ENCODE assay signal across 12 cellular contexts in the genomic region with DNA sequence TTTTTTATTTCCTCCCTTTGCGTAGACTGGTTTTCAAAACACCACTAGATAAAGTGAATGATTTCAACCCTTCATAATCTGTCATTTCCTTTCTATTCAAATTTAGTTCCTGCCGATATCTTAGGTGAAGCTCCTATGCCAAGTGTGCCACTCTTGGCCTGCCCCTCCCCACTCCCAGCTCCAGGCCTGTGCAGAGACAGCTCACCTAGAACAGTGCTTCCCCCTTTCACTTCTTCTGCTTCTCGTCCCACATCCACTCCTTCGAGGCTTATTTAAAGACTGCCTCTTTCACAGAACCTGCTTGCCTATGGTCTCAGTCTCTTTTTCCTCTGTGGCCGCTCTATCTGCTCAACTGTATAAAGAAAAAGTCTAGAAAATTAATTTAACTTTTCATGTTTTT.
A peak's percentile ranks its signal among the peaks of the same experiment; 100 is the strongest.
DNase-seq lines count a peak whose midpoint lies in the region; ATAC-seq and TF ChIP-seq lines count a peak whose summit lies in the region.
"Had no signal": no experiment of that assay in that cellular context is flagged by ENCODE, and none has a peak within 500 bp of the region (broad histone marks: within the 10 kb centered on the region; RNA-seq: fewer than 3 reads in every experiment).

No MANE protein-coding gene starts in this region.

- H3K4me1 ChIP-seq in mucosa of descending colon (ENCODE audit: low read depth) (peaks cover 40% of the 10 kb centered on the region), upper lobe of right lung (peaks cover 8% of the 10 kb centered on the region)

- POLR2A ChIA-PET in activated CD8-positive, alpha-beta T cell treated with anti-CD3 and anti-CD28 coated beads for 36 hours (lab: Charles Lee): no interaction called here
- POLR2A ChIA-PET in HEK293T (lab: Yijun Ruan, JAX): no interaction called here

- H3K4me3 Mint-ChIP-seq in activated naive CD4-positive, alpha-beta T cell treated with anti-CD3 and anti-CD28 coated beads, Interleukin-2, amount 50 U/mL, for 24 hours: peak overlapping the region; percentile 11
- H3K4me3 Mint-ChIP-seq in activated CD8-positive, alpha-beta T cell treated with anti-CD3 and anti-CD28 coated beads for 36 hours: no peak overlapping the region

- no peak for ATAC-seq in activated CD8-positive, alpha-beta T cell treated with anti-CD3 and anti-CD28 coated beads for 36 hours
- ATAC-seq in mucosa of descending colon: peak; percentile 38
- ATAC-seq in upper lobe of right lung: peak; percentile 39

- no peaks in the 10 kb centered on the region for H3K27me3 Mint-ChIP-seq in activated naive CD4-positive, alpha-beta T cell treated with anti-CD3 and anti-CD28 coated beads, Interleukin-2, amount 50 U/mL, for 24 hours
- no peaks in the 10 kb centered on the region for H3K27me3 Mint-ChIP-seq in activated CD8-positive, alpha-beta T cell treated with anti-CD3 and anti-CD28 coated beads for 36 hours

- CTCF ChIA-PET in activated CD8-positive, alpha-beta T cell treated with anti-CD3 and anti-CD28 coated beads for 36 hours (lab: Charles Lee): interaction anchor here (1.0 to 1.2 kb wide), 3 partner anchors 41 to 526 kb away, joined by 3 to 4 read pairs (median 3); no protein-coding TSS in a partner anchor
- CTCF ChIA-PET in HEK293T (lab: Yijun Ruan, JAX): interaction anchor here (0.9 kb wide), 1 partner anchor 421 kb away, joined by 3 read pairs; no protein-coding TSS in a partner anchor

- intact Hi-C loops in activated CD8-positive, alpha-beta T cell treated with anti-CD3 and anti-CD28 coated beads for 36 hours (cut with micrococcal nuclease): no loop called here
- intact Hi-C loops in mucosa of descending colon (cut with DNase I, micrococcal nuclease) (no loop called here), upper lobe of right lung (cut with DNase I) (no loop called here)

- TF ChIP-seq CTCF in activated CD8-positive, alpha-beta T cell treated with anti-CD3 and anti-CD28 coated beads for 36 hours (IDR thresholded peaks at IDR 0.05): no peak
- TF ChIP-seq CTCF in mucosa of descending colon (IDR thresholded peaks at IDR 0.05) (no peak), upper lobe of right lung (IDR thresholded peaks at IDR 0.05) (no peak)

- peak overlapping the region; percentile 31 for H3K27ac Mint-ChIP-seq in activated naive CD4-positive, alpha-beta T cell treated with anti-CD3 and anti-CD28 coated beads, Interleukin-2, amount 50 U/mL, for 24 hours
- H3K27ac Mint-ChIP-seq in activated CD8-positive, alpha-beta T cell treated with anti-CD3 and anti-CD28 coated beads for 36 hours: peak overlapping the region; percentile 73

- no peaks in the 10 kb centered on the region for H3K9me3 Mint-ChIP-seq in activated naive CD4-positive, alpha-beta T cell treated with anti-CD3 and anti-CD28 coated beads, Interleukin-2, amount 50 U/mL, for 24 hours
- no peaks in the 10 kb centered on the region for H3K9me3 Mint-ChIP-seq in activated CD8-positive, alpha-beta T cell treated with anti-CD3 and anti-CD28 coated beads for 36 hours

- no peak for DNase-seq in activated naive CD4-positive, alpha-beta T cell treated with Interleukin-2 at 50 U/mL for 16 hours
- DNase-seq in activated CD8-positive, alpha-beta T cell treated with anti-CD3 and anti-CD28 coated beads for 36 hours: no peak
- DNase-seq in mucosa of descending colon: peak in 2 of 3 donors; percentile 55 to 67
- DNase-seq in upper lobe of right lung: no peak
- no peak for DNase-seq in A172 (ENCODE audit: low spot score)
- no peak for DNase-seq in HEK293T (ENCODE audit: extremely low spot score)
- DNase-seq in GF-D8 (lab: John Stamatoyannopoulos, UW): no peak
- DNase-seq: NCI-H1092 treated with DMSO at 0.1 percent for 48 hours, NCI-H82 had no signal

- H3K4me3 ChIP-seq in mucosa of descending colon (no peak overlapping the region), upper lobe of right lung (no peak overlapping the region)

- H3K4me1 Mint-ChIP-seq in activated naive CD4-positive, alpha-beta T cell treated with anti-CD3 and anti-CD28 coated beads, Interleukin-2, amount 50 U/mL, for 24 hours: peaks cover 62% of the 10 kb centered on the region
- H3K4me1 Mint-ChIP-seq in activated CD8-positive, alpha-beta T cell treated with anti-CD3 and anti-CD28 coated beads for 36 hours (ENCODE audit: low read depth): peaks cover 38% of the 10 kb centered on the region

- no peak overlapping the region for H3K27ac ChIP-seq in upper lobe of right lung
- H3K27ac ChIP-seq: epithelial cell of prostate had no signal

- H3K36me3 ChIP-seq in mucosa of descending colon (ENCODE audit: low read depth) (no peaks in the 10 kb centered on the region), upper lobe of right lung (no peaks in the 10 kb centered on the region)

- peaks cover 3% of the 10 kb centered on the region for H3K36me3 Mint-ChIP-seq in activated naive CD4-positive, alpha-beta T cell treated with anti-CD3 and anti-CD28 coated beads, Interleukin-2, amount 50 U/mL, for 24 hours
- peaks cover 4% of the 10 kb centered on the region for H3K36me3 Mint-ChIP-seq in activated CD8-positive, alpha-beta T cell treated with anti-CD3 and anti-CD28 coated beads for 36 hours (ENCODE audit: low read depth)

- no peaks in the 10 kb centered on the region for H3K9me3 ChIP-seq in mucosa of descending colon
- no peaks in the 10 kb centered on the region for H3K9me3 ChIP-seq in upper lobe of right lung
- H3K9me3 ChIP-seq: SK-N-SH had no signal

- no peaks in the 10 kb centered on the region for H3K27me3 ChIP-seq in upper lobe of right lung

TF ChIP-seq in HEK293T, 16 proteins besides CTCF, POLR2A, EP300 and RAD21:
- TF ChIP-seq FOXM1 (IDR thresholded peaks at IDR 0.05; ENCODE audit: borderline replicate concordance): no peak
- TF ChIP-seq BHLHE40 (IDR thresholded peaks at IDR 0.05; ENCODE audit: borderline replicate concordance): no peak
- TF ChIP-seq TARDBP (IDR thresholded peaks at IDR 0.05): no peak
- TF ChIP-seq FOXK2 (IDR thresholded peaks at IDR 0.05): no peak
- TF ChIP-seq SUZ12 (IDR thresholded peaks at IDR 0.05): no peak
- TF ChIP-seq FOXA1 (IDR thresholded peaks at IDR 0.05): no peak
- no peak for TF ChIP-seq LEF1 (IDR thresholded peaks at IDR 0.05; ENCODE audit: borderline replicate concordance)
- TF ChIP-seq ARNT (IDR thresholded peaks at IDR 0.05): no peak
- TF ChIP-seq ELF4 (IDR thresholded peaks at IDR 0.05): no peak
- TF ChIP-seq SP1 (IDR thresholded peaks at IDR 0.05): no peak
- TF ChIP-seq HDGF (IDR thresholded peaks at IDR 0.05; ENCODE audit: borderline replicate concordance): no peak
- TF ChIP-seq, protein P1, sequence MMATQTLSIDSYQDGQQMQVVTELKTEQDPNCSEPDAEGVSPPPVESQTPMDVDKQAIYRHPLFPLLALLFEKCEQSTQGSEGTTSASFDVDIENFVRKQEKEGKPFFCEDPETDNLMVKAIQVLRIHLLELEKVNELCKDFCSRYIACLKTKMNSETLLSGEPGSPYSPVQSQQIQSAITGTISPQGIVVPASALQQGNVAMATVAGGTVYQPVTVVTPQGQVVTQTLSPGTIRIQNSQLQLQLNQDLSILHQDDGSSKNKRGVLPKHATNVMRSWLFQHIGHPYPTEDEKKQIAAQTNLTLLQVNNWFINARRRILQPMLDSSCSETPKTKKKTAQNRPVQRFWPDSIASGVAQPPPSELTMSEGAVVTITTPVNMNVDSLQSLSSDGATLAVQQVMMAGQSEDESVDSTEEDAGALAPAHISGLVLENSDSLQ (IDR thresholded peaks at IDR 0.05): no peak
- no peak for TF ChIP-seq NFRKB (IDR thresholded peaks at IDR 0.05)
- TF ChIP-seq ZNF384 (IDR thresholded peaks at IDR 0.05): no peak
- TF ChIP-seq CTBP1 (IDR thresholded peaks at IDR 0.05; ENCODE audit: borderline replicate concordance): no peak
- TF ChIP-seq L3MBTL2 (conservative IDR thresholded peaks at IDR 0.05): no peak

Comparison
In these comparisons a context has a peak if more than half of its experiments do, and no peak if none do; other contexts are left out.
1. DNase-seq: peak in mucosa of descending colon (2 of 3); none in activated naive CD4-positive, alpha-beta T cell treated with Interleukin-2 at 50 U/mL for 16 hours (single experiment), activated CD8-positive, alpha-beta T cell treated with anti-CD3 and anti-CD28 coated beads for 36 hours (single experiment), upper lobe of right lung (single experiment), A172 (single experiment), HEK293T (single experiment) and GF-D8 (single experiment).